11 cellular contexts compared by ENCODE assay signal in genomic region chr4:147830987-147831386, GRCh38.
DNase-seq lines count a peak whose midpoint lies in the region; ATAC-seq, FAIRE-seq and TF ChIP-seq lines count a peak whose summit lies in the region.
"Had no signal": no experiment of that assay in that cellular context is flagged by ENCODE, and none has a peak within 500 bp of the region (broad histone marks: within the 10 kb centered on the region; RNA-seq: fewer than 3 reads in every experiment).

No MANE protein-coding gene starts in this region.

- peak overlapping the region in 3 of 4 donors; percentile 3 to 71 (median 58) for H3K27ac ChIP-seq in body of pancreas
- H3K27ac ChIP-seq in stomach smooth muscle (ENCODE audit: low read length) = peak overlapping the region; percentile 95
- peak overlapping the region in 1 of 2 donors; percentile 3 for H3K27ac ChIP-seq in small intestine (ENCODE audit: low read depth in 1 of 2, low read length in 1 of 2)
- H3K27ac ChIP-seq: SK-N-MC had no signal

- TF ChIP-seq CTCF in body of pancreas (IDR thresholded peaks at IDR 0.05) = no peak

- no peaks in the 10 kb centered on the region for H3K27me3 Mint-ChIP-seq in activated T-cell treated with anti-CD3 and anti-CD28 coated beads, Interleukin-2, amount 50 U/mL, for 4 hours (ENCODE audit: low read depth)

- H3K9me3 ChIP-seq in body of pancreas (no peaks in the 10 kb centered on the region), stomach smooth muscle (ENCODE audit: control insufficient read depth in 2 of 2, low read length in 2 of 2) (no peaks in the 10 kb centered on the region), small intestine (ENCODE audit: control insufficient read depth, low read depth) (no peaks in the 10 kb centered on the region)

- intact Hi-C loops in body of pancreas (cut with DNase I) = no loop called here

- peaks cover 6% of the 10 kb centered on the region for H3K4me1 Mint-ChIP-seq in activated T-cell treated with anti-CD3 and anti-CD28 coated beads, Interleukin-2, amount 50 U/mL, for 4 hours (ENCODE audit: low read depth)

- H3K4me1 ChIP-seq in body of pancreas = peaks cover 47% of the 10 kb centered on the region
- H3K4me1 ChIP-seq in stomach smooth muscle (ENCODE audit: control insufficient read depth, insufficient read depth, low read length) = peaks cover 46% of the 10 kb centered on the region
- peaks cover 0 to 3% of the 10 kb centered on the region in 2 donors for H3K4me1 ChIP-seq in small intestine (ENCODE audit: control insufficient read depth in 2 of 2, insufficient read depth in 1 of 2, low read depth in 1 of 2, low read length in 1 of 2)

- no peak for TF ChIP-seq POLR2A in body of pancreas (IDR thresholded peaks at IDR 0.05)

- H3K36me3 Mint-ChIP-seq in activated T-cell treated with anti-CD3 and anti-CD28 coated beads, Interleukin-2, amount 50 U/mL, for 4 hours (ENCODE audit: insufficient read depth) = peaks cover 2% of the 10 kb centered on the region

- WGBS in body of pancreas, 2 donors = 72 to 81% methylated on average over 3 of the region's 3 CpGs
- WGBS in small intestine, 3 donors = 73 to 94% (median 82%) methylated on average over 3 of the region's 3 CpGs

- no peak for ATAC-seq in body of pancreas
- no peak for ATAC-seq in activated T-cell treated with anti-CD3 and anti-CD28 coated beads, Interleukin-2, amount 50 U/mL, for 4 hours

- DNase-seq in HS-27A (ENCODE audit: low read depth) (peak; percentile 53), body of pancreas (no peak), iris pigment epithelial cell (ENCODE audit: low read depth) (peak; percentile 84), small intestine (no peak), HuH-7.5 (ENCODE audit: low spot score) (no peak), NCI-H1930 (lab: John Stamatoyannopoulos, UW) (no peak)
- DNase-seq in activated T-cell treated with anti-CD3 and anti-CD28 coated beads, Interleukin-2, amount 50 U/mL, for 4 hours = no peak
- DNase-seq: activated T-cell treated with anti-CD3 and anti-CD28 coated beads, Interleukin-2, amount 50 U/mL, for 48 hours; DMS79 treated with DMSO at 0.1 percent for 48 hours had no signal

- no peaks in the 10 kb centered on the region for H3K9me3 Mint-ChIP-seq in activated T-cell treated with anti-CD3 and anti-CD28 coated beads, Interleukin-2, amount 50 U/mL, for 4 hours

- H3K36me3 ChIP-seq in body of pancreas (replicated peaks in 1 of 2; ENCODE audit: insufficient read depth in 1 of 2, low read depth in 2 of 2) (no peaks in the 10 kb centered on the region), stomach smooth muscle (ENCODE audit: control insufficient read depth in 2 of 2, insufficient read depth in 2 of 2, low read length in 2 of 2) (peaks cover 3% of the 10 kb centered on the region in 2 donors), small intestine (ENCODE audit: control insufficient read depth in 2 of 2, insufficient read depth in 2 of 2, low read length in 2 of 2) (no peaks in the 10 kb centered on the region)

- FAIRE-seq in small intestine (lab: Jason Lieb, UNC) = no peak

- H3K9ac ChIP-seq in stomach smooth muscle (ENCODE audit: low read length in 2 of 2) = peak overlapping the region in 1 of 2 donors; percentile 70

- H3K27me3 ChIP-seq in body of pancreas = no peaks in the 10 kb centered on the region
- H3K27me3 ChIP-seq in stomach smooth muscle (ENCODE audit: control insufficient read depth in 1 of 2, insufficient read depth in 2 of 2, low read length in 2 of 2) = no peaks in the 10 kb centered on the region
- no peaks in the 10 kb centered on the region for H3K27me3 ChIP-seq in small intestine (ENCODE audit: control insufficient read depth in 2 of 2, insufficient read depth in 2 of 2, low read length in 2 of 2)

- H3K4me3 ChIP-seq in body of pancreas (no peak overlapping the region), stomach smooth muscle (ENCODE audit: low read length in 2 of 2) (no peak overlapping the region), small intestine (ENCODE audit: low read depth in 1 of 2, low read length in 2 of 2) (no peak overlapping the region)
- H3K4me3 ChIP-seq: SK-N-MC had no signal

- no peak overlapping the region for H3K4me3 Mint-ChIP-seq in activated T-cell treated with anti-CD3 and anti-CD28 coated beads, Interleukin-2, amount 50 U/mL, for 4 hours

Comparison
In these comparisons a context has a peak if more than half of its experiments do, and no peak if none do; other contexts are left out.
1. DNase-seq: peak in HS-27A (single experiment) and iris pigment epithelial cell (single experiment); none in body of pancreas (0 of 4), activated T-cell treated with anti-CD3 and anti-CD28 coated beads, Interleukin-2, amount 50 U/mL, for 4 hours (single experiment), small intestine (single experiment), HuH-7.5 (single experiment) and NCI-H1930 (0 of 2).